In the genomic region with DNA sequence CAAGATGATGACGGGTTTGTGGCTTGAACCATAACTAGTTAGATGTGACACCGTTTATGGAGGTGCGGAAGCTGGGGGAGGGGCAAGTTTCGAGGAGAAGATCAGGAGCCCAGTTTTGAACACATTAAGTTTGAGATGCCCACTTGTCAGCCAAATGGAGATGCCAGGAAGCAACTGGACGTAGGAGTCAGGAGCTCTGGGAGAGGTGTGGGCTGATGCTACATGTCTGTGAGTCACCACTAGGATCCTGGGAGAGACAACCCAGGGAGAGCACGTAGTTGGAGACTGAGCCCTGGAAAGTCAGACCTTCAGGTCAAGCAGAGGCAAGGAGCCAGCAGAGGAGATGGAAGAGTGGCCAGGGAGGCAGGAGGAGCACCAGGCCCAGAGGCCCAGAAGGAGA, we compare ENCODE assay signal across 13 cellular contexts. TPM values are rescaled to one million over a fixed set of nuclear protein-coding genes. Genes with fewer than 3 reads are reported as not detected.
DNase-seq lines count a peak whose midpoint lies in the region; ATAC-seq and TF ChIP-seq lines count a peak whose summit lies in the region.
"Had no signal": no experiment of that assay in that cellular context is flagged by ENCODE, and none has a peak within 500 bp of the region (broad histone marks: within the 10 kb centered on the region; RNA-seq: fewer than 3 reads in every experiment).

No MANE protein-coding gene starts in this region.

- no peaks in the 10 kb centered on the region for H3K9me2 ChIP-seq in PC-9 (ENCODE audit: insufficient read depth)

- 0 out of 2 replicates have a peak overlapping the region, but pooled peaks have one; percentile 60 for H3K4me2 ChIP-seq in PC-9
- H3K4me2 ChIP-seq: GM23338 had no signal

- H3F3A ChIP-seq in PC-9 (ENCODE audit: insufficient read depth, low read depth), result peaks cover 30% of the 10 kb centered on the region

- no peak overlapping the region for H3K4me3 Mint-ChIP-seq in dendritic cell treated with granulocyte-macrophage colony-stimulating factor and Interleukin-4, amounts not matched to agents 40 ng/mL and 50 ng/mL, for 4 days
- H3K4me3 Mint-ChIP-seq: GM23338, T-cell, type B pancreatic cell had no signal

- ATAC-seq in GM21786 (IDR thresholded peaks at IDR 0.05; ENCODE audit: unreplicated experiment), result no peak
- ATAC-seq: GM23338, T-cell had no signal

- no peaks in the 10 kb centered on the region for H3K9me3 ChIP-seq in PC-9 (ENCODE audit: insufficient read depth, low read depth)

- H3K36me3 Mint-ChIP-seq in dendritic cell treated with granulocyte-macrophage colony-stimulating factor and Interleukin-4, amounts not matched to agents 40 ng/mL and 50 ng/mL, for 4 days (ENCODE audit: low read depth), result peaks cover 85% of the 10 kb centered on the region
- H3K36me3 Mint-ChIP-seq: T-cell had no signal

- peaks cover 29% of the 10 kb centered on the region for H3K4me1 ChIP-seq in PC-9 (replicated peaks; ENCODE audit: insufficient read depth)

- POLR2A ChIA-PET in PC-9 (lab: Charles Lee; ENCODE audit: unreplicated experiment), result no interaction called here

- peaks cover 8% of the 10 kb centered on the region; the same call in 1 of the 2 replicates for H3K36me3 ChIP-seq in PC-9 (ENCODE audit: low read depth)

- no peaks in the 10 kb centered on the region for H3K27me3 ChIP-seq in PC-9 (ENCODE audit: insufficient read depth, low read depth)
- H3K27me3 ChIP-seq: cardiac muscle cell had no signal

- TF ChIP-seq CTCF in PC-9 (conservative IDR thresholded peaks at IDR 0.05), result no peak

- intact Hi-C loops in PC-9 (cut with micrococcal nuclease; ENCODE audit: unreplicated experiment), result loop anchor here (1.0 to 5.0 kb wide), 3 partner anchors 40 to 115 kb away; a partner anchor contains a TSS
- intact Hi-C loops in dendritic cell treated with granulocyte-macrophage colony-stimulating factor and Interleukin-4, amounts not matched to agents 40 ng/mL and 50 ng/mL, for 4 days (cut with micrococcal nuclease), result no loop called here

- H3K9me3 Mint-ChIP-seq in dendritic cell treated with granulocyte-macrophage colony-stimulating factor and Interleukin-4, amounts not matched to agents 40 ng/mL and 50 ng/mL, for 4 days, result no peaks in the 10 kb centered on the region
- H3K9me3 Mint-ChIP-seq: GM23338, T-cell, type B pancreatic cell had no signal

- no peak overlapping the region for H3K4me3 ChIP-seq in PC-9
- H3K4me3 ChIP-seq: cardiac muscle cell, GM23338, lung had no signal

- peak overlapping the region; percentile 76 for H3K27ac ChIP-seq in PC-9
- H3K27ac ChIP-seq: cardiac muscle cell had no signal

- CTCF ChIA-PET in PC-9 (lab: Charles Lee), result no interaction called here

- BruUV-seq in PC-9 (replicated peaks; lab: Mats Ljungman, UMichigan), result no TSS peak

- H3K27ac Mint-ChIP-seq in dendritic cell treated with granulocyte-macrophage colony-stimulating factor and Interleukin-4, amounts not matched to agents 40 ng/mL and 50 ng/mL, for 4 days, result peak overlapping the region; percentile 23
- H3K27ac Mint-ChIP-seq: GM23338, T-cell had no signal

- no peaks in the 10 kb centered on the region; the same call in 1 of the 2 replicates for H4K20me1 ChIP-seq in PC-9 (ENCODE audit: insufficient read depth)

- peak; percentile 91 for DNase-seq in EH (ENCODE audit: low read depth)
- DNase-seq in PC-9, result no peak
- DNase-seq in occipital lobe (lab: John Stamatoyannopoulos, UW), result peak; percentile 20
- no peak for DNase-seq in T-helper 2 cell
- no peak for DNase-seq in superior temporal gyrus (ENCODE audit: extremely low spot score)
- DNase-seq: retina, T-cell had no signal

- H3K27me3 Mint-ChIP-seq in dendritic cell treated with granulocyte-macrophage colony-stimulating factor and Interleukin-4, amounts not matched to agents 40 ng/mL and 50 ng/mL, for 4 days, result no peaks in the 10 kb centered on the region
- H3K27me3 Mint-ChIP-seq: type B pancreatic cell had no signal

- H2AFZ ChIP-seq in PC-9, result no peak overlapping the region
- H2AFZ ChIP-seq: GM23338 had no signal

- H3K4me1 Mint-ChIP-seq in dendritic cell treated with granulocyte-macrophage colony-stimulating factor and Interleukin-4, amounts not matched to agents 40 ng/mL and 50 ng/mL, for 4 days (ENCODE audit: low read depth), result peaks cover 28% of the 10 kb centered on the region
- H3K4me1 Mint-ChIP-seq: GM23338 had no signal

- peaks cover 31% of the 10 kb centered on the region for H3K79me2 ChIP-seq in PC-9 (ENCODE audit: low read depth)

RNA-seq across cellular contexts. Expression of a gene that starts 48.8 kb away (rescaled TPM):
- total RNA-seq in PC-9 (2021) (12.7 and 14.9 TPM in 2 replicates), occipital lobe (121 TPM)

Comparison
In these comparisons a context has a peak if more than half of its experiments do, and no peak if none do; other contexts are left out.
1. DNase-seq: peak in EH (single experiment) and occipital lobe (single experiment); none in PC-9 (0 of 2), T-helper 2 cell (0 of 5) and superior temporal gyrus (single experiment).